Comparison of ENCODE assay signal across 1 cellular context in the genomic region with DNA sequence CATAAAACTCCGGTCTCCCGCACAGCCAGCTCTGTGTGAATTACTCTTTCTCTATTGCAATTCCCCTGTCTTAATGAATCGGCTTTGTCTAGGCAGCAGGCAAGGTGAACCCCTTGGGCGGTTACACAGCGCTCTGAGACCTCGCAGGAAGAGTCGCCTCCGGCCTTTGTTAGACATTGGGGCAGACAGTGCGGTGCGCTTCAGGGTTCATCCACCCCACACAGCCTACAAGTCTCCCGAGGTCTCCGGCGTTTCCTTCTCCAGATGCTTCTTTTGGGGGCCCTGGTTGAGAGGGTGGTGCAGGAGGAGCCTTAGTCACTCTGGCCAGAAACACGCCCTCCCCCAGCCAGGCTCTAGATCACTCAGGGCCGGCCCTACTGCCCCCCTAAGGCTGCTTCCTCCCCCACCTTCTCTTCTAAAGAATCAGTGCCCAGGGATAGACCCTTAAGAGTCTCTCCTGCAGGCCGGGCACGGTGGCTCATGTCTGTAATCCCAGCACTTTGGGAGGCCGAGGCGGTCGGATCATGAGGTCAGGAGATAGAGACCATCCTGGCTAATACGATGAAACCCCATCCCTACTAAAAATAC.
TF ChIP-seq lines count a peak whose summit lies in the region.

No MANE protein-coding gene starts in this region.

TF ChIP-seq in SK-N-SH treated with all-trans-retinoic acid at 6 μM for 48 hours, 23 proteins besides CTCF, POLR2A, EP300 and RAD21 (continued from another document):
- TF ChIP-seq, protein P1, sequence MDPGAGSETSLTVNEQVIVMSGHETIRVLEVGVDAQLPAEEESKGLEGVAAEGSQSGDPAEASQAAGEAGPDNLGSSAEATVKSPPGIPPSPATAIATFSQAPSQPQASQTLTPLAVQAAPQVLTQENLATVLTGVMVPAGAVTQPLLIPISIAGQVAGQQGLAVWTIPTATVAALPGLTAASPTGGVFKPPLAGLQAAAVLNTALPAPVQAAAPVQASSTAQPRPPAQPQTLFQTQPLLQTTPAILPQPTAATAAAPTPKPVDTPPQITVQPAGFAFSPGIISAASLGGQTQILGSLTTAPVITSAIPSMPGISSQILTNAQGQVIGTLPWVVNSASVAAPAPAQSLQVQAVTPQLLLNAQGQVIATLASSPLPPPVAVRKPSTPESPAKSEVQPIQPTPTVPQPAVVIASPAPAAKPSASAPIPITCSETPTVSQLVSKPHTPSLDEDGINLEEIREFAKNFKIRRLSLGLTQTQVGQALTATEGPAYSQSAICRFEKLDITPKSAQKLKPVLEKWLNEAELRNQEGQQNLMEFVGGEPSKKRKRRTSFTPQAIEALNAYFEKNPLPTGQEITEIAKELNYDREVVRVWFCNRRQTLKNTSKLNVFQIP (CRISPR knock-in tag; IDR thresholded peaks at IDR 0.05; ENCODE audit: borderline replicate concordance, low read depth): no peak
- TF ChIP-seq ZNF8 (CRISPR knock-in tag; IDR thresholded peaks at IDR 0.05) (no peak), ZNF70 (CRISPR knock-in tag; IDR thresholded peaks at IDR 0.05) (no peak), ZFP30 (CRISPR knock-in tag; IDR thresholded peaks at IDR 0.05) (no peak)
TF ChIP-seq in SK-N-SH treated with all-trans-retinoic acid at 6 μM for 48 hours: peak in this region for 0.
